In the genomic region with DNA sequence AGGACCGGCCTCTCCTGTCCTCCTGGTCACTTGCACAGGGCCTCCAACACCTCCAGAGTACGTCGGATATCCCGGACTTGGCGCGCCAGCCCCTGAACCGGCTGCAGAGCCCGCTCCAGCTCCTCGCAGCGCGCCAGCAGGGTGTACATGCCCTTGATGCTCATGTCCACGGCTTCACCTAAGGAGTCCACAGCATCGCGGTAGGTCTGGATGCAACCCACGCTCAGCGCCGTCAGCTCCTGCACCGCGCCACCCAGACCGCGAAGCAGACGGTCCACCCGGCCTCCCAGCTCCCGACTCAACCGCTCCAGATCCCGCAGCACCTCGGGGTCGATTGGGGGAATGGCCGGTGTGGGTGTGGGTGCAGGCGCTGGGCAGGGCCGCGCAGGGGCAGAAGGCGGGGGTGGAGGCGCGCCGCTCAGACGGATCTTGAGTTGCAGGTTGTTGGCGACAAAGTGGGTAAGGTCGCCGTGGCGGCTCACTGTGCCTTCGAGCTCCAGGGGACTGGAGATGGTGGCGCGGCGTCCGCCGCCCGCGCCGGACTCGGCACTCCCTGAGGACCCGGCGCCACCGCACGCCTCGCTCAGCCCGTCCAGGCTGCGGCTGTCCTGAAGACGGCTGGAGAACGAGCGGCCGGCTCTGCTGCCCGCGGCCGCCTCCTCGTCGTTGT, we compare ENCODE assay signal across 7 cellular contexts. TPM values are rescaled to one million over a fixed set of nuclear protein-coding genes. Genes with fewer than 3 reads are reported as not detected.
A peak's percentile ranks its signal among the peaks of the same experiment; 100 is the strongest.
DNase-seq lines count a peak whose midpoint lies in the region; ATAC-seq and TF ChIP-seq lines count a peak whose summit lies in the region.
"Had no signal": no experiment of that assay in that cellular context is flagged by ENCODE, and none has a peak within 500 bp of the region (broad histone marks: within the 10 kb centered on the region; RNA-seq: fewer than 3 reads in every experiment).

No MANE protein-coding gene starts in this region.

- no peaks in the 10 kb centered on the region for H3K36me3 ChIP-seq in left lung

- intact Hi-C loops in left lung (cut with DNase I): loop anchor here (5.0 to 10.0 kb wide), 2 partner anchors 33 to 64 kb away; a partner anchor contains a TSS
- intact Hi-C loops in Calu3 (cut with micrococcal nuclease; ENCODE audit: unreplicated experiment): loop anchor here (5.0 kb wide), 1 partner anchor 52 kb away; no protein-coding TSS in a partner anchor

- ATAC-seq in GM19452 (IDR thresholded peaks at IDR 0.05; ENCODE audit: unreplicated experiment): peak; percentile 0
- ATAC-seq in left lung: peak; percentile 0

- no peaks in the 10 kb centered on the region for H3K27me3 ChIP-seq in left lung

- H3K9me3 ChIP-seq in left lung: no peaks in the 10 kb centered on the region

- DNase-seq in activated CD8-positive, alpha-beta memory T cell treated with anti-CD3 and anti-CD28 coated beads, Interleukin-2, amount 50 U/mL, for 48 hours: peak; percentile 60
- DNase-seq in left lung (peak in 1 of 2 donors; percentile 79), Calu3 (no peak), NOMO-1 (lab: John Stamatoyannopoulos, UW; ENCODE audit: unreplicated experiment in 2 of 2) (no peak), GM20000 (ENCODE audit: low spot score) (no peak)

- H3K4me3 ChIP-seq in left lung: peak overlapping the region; percentile 83 to 84

- H3K4me1 ChIP-seq in left lung: peaks cover 14 to 65% of the 10 kb centered on the region in 2 donors

- no TSS peak for BruUV-seq in Calu3 (replicated peaks; lab: Mats Ljungman, UMichigan)

- H3K36me3 Mint-ChIP-seq in Calu3 (ENCODE audit: insufficient read depth, unreplicated experiment): peaks cover 21% of the 10 kb centered on the region

- no peak for TF ChIP-seq CTCF in left lung (IDR thresholded peaks at IDR 0.05)
- TF ChIP-seq CTCF in Calu3 (IDR thresholded peaks at IDR 0.05; ENCODE audit: unreplicated experiment): no peak
- TF ChIP-seq CTCF in GM20000 (IDR thresholded peaks at IDR 0.05; ENCODE audit: extremely low read depth, missing control alignments): no peak

- H3K4me3 Mint-ChIP-seq in Calu3 (ENCODE audit: low read depth, unreplicated experiment): no peak overlapping the region
- H3K4me3 Mint-ChIP-seq: stimulated activated naive CD8-positive, alpha-beta T cell treated with anti-CD3 and anti-CD28 coated beads, Interleukin-15, Interleukin-2, amounts not matched to agents 100 ng/mL and 50 ng/mL, for 24 hours had no signal

- CTCF ChIA-PET in Calu3 (lab: Charles Lee): interaction anchor here (0.6 kb wide), 1 partner anchor 247 kb away, joined by 3 read pairs; a partner anchor contains a TSS

- no peaks in the 10 kb centered on the region for H3K27me3 Mint-ChIP-seq in Calu3 (ENCODE audit: unreplicated experiment)
- H3K27me3 Mint-ChIP-seq: stimulated activated naive CD8-positive, alpha-beta T cell treated with anti-CD3 and anti-CD28 coated beads, Interleukin-15, Interleukin-2, amounts not matched to agents 100 ng/mL and 50 ng/mL, for 24 hours had no signal

- H3K9me3 Mint-ChIP-seq in Calu3 (ENCODE audit: low read depth, unreplicated experiment): no peaks in the 10 kb centered on the region
- H3K9me3 Mint-ChIP-seq: stimulated activated naive CD8-positive, alpha-beta T cell treated with anti-CD3 and anti-CD28 coated beads, Interleukin-15, Interleukin-2, amounts not matched to agents 100 ng/mL and 50 ng/mL, for 24 hours had no signal

- peak overlapping the region; percentile 97 for H3K27ac ChIP-seq in left lung

- peaks cover 1% of the 10 kb centered on the region for H3K4me1 Mint-ChIP-seq in Calu3 (ENCODE audit: low read depth, unreplicated experiment)

- no peak overlapping the region for H3K27ac Mint-ChIP-seq in Calu3 (ENCODE audit: unreplicated experiment)

RNA-seq across cellular contexts. Expression of a gene that starts 0.8 kb away (rescaled TPM):
- 10 to 100 TPM in 1 of 2 donors, 1 to 10 TPM in 1; 8.8 to 10.6 TPM for total RNA-seq in left lung
- 3.7 and 3.9 TPM in 2 replicates for total RNA-seq in Calu3 (2022)

RNA-seq across cellular contexts. Expression of a gene that starts 13.0 kb away (rescaled TPM):
- total RNA-seq in left lung (10 to 100 TPM; 15.0 to 15.9 TPM), Calu3 (2022) (12.2 and 13.5 TPM in 2 replicates)

RNA-seq across cellular contexts. Expression of a gene that starts 21.2 kb away (rescaled TPM):
- 10 to 100 TPM in 1 of 2 donors, 1 to 10 TPM in 1; 2.7 to 10.2 TPM for total RNA-seq in left lung
- 66.8 and 78.9 TPM in 2 replicates for total RNA-seq in Calu3 (2022)

RNA-seq across cellular contexts. Expression of a gene that starts 26.4 kb away (rescaled TPM):
- total RNA-seq in left lung (10 to 100 TPM; 48.3 to 48.9 TPM), Calu3 (2022) (18.1 and 22.1 TPM in 2 replicates)

RNA-seq across cellular contexts. Expression of a gene that starts 37.0 kb away (rescaled TPM):
- 100 to 1,000 TPM; 101 to 111 TPM for total RNA-seq in left lung
- 16.1 and 17.0 TPM in 2 replicates for total RNA-seq in Calu3 (2022)
